Comparison of ENCODE assay signal across 16 cellular contexts in the genomic region with DNA sequence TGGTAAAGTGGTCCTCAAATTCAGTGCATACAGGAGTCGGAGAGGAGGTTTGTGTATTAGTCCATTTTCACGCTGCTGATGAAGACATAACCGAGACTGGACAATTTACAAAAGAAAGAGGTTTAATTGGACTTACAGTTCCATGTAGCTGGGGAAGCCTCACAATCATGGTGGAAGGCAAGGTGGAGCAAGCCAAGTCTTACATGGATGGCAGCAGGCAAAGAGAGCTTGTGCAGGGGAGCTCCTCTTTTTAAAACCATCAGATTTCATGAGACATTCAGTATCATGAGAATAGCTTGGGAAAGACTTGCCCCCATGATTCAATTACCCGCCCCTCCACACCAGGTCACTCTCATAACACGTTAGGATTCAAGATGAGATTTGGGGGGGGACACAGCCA. TPM values are rescaled to one million over a fixed set of nuclear protein-coding genes. Genes with fewer than 3 reads are reported as not detected.
"Had no signal": no experiment of that assay in that cellular context is flagged by ENCODE, and none has a peak within 500 bp of the region (broad histone marks: within the 10 kb centered on the region; RNA-seq: fewer than 3 reads in every experiment).

No MANE protein-coding gene starts in this region.

RNA-seq across cellular contexts. Expression of a gene that starts 51.3 kb away (rescaled TPM):
- total RNA-seq: kidney, kidney epithelial cell, left cardiac atrium, left lobe of liver, left lung, left ventricle myocardium inferior, left ventricle myocardium superior, lower lobe of right lung, mammary epithelial cell, mesenteric fat pad, mesothelial cell of epicardium, mucosa of gallbladder, myocyte had no signal
- polyA plus RNA-seq: immature natural killer cell, keratinocyte, liver, mammary epithelial cell had no signal
